In the genomic region with DNA sequence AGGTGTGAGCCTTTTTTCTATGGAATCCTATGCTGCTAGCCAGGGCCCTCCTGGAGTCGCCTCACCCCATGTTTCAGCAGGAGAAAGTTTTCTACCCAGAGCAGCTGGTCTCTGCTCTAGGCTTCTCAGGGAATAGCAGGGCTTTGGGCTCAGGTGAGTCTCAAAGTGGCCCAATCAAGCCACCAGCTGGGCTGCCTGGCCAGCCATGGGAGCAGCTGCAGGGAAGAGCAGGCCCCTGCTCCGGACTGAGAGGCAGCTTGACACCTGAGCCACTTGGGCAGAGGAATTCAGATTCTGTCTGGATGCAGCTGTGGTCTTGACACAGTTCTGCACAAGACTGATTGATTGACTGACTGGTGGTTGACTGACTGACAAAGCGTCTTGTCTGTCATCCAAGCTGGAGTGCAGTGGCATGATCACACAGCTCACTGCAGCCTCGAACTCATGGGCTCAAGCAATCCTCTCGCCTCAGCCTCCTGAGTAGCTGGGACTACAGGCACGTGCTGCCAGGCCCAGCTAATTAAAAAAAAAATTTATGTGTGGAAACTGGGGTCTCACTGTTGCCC, we compare ENCODE assay signal across 27 cellular contexts.
"Had no signal": no experiment of that assay in that cellular context is flagged by ENCODE, and none has a peak within 500 bp of the region (broad histone marks: within the 10 kb centered on the region; RNA-seq: fewer than 3 reads in every experiment).

No MANE protein-coding gene starts in this region.

- H3K27me3 ChIP-seq: ascending aorta, testis, upper lobe of left lung had no signal

- ATAC-seq: activated CD8-positive, alpha-beta memory T cell treated with anti-CD3 and anti-CD28 coated beads, Interleukin-2, amount 10 ng/mL, durations not matched to agents 7 days and 5 days; esophagus mucosa; natural killer cell treated with Interleukin-12 subunit alpha and Interleukin-12 subunit beta and Interleukin-15 and Interleukin-18, amount 100 ng/mL, for 72 hours; sciatic nerve; stimulated activated naive B cell treated with anti-CD40 and anti-IgM and Interleukin-4, amounts not matched to agents 10 μg/mL and 1 μg/mL and 100 μg/mL, for 72 hours had no signal

- H3K27me3 Mint-ChIP-seq: activated B cell treated with CpG ODN at 0.5 μM for 24 hours; activated CD4-positive, alpha-beta memory T cell treated with anti-CD3 and anti-CD28 coated beads for 36 hours; activated CD8-positive, alpha-beta memory T cell treated with anti-CD3 and anti-CD28 coated beads, Interleukin-2, amount 10 ng/mL, durations not matched to agents 7 days and 5 days; activated naive CD4-positive, alpha-beta T cell treated with anti-CD3 and anti-CD28 coated beads, Interleukin-2, amount 50 U/mL, for 24 hours; natural killer cell treated with Interleukin-12 subunit alpha and Interleukin-12 subunit beta and Interleukin-15 and Interleukin-18, amount 100 ng/mL, for 72 hours; stimulated activated naive B cell treated with anti-CD40 and anti-IgM and Interleukin-4, amounts not matched to agents 10 μg/mL and 1 μg/mL and 100 μg/mL, for 72 hours had no signal

- H3K9me3 ChIP-seq: ascending aorta, left ventricle myocardium inferior, testis, upper lobe of left lung had no signal

- H3K9me3 Mint-ChIP-seq: activated B cell treated with CpG ODN at 0.5 μM for 24 hours; activated CD4-positive, alpha-beta memory T cell treated with anti-CD3 and anti-CD28 coated beads for 36 hours; activated naive CD4-positive, alpha-beta T cell treated with anti-CD3 and anti-CD28 coated beads, Interleukin-2, amount 50 U/mL, for 24 hours; natural killer cell treated with Interleukin-12 subunit alpha and Interleukin-12 subunit beta and Interleukin-15 and Interleukin-18, amount 100 ng/mL, for 72 hours; stimulated activated naive B cell treated with anti-CD40 and anti-IgM and Interleukin-4, amounts not matched to agents 10 μg/mL and 1 μg/mL and 100 μg/mL, for 72 hours had no signal

- H3K4me3 ChIP-seq: ascending aorta, left ventricle myocardium inferior, testis, upper lobe of left lung had no signal

- DNase-seq: activated B cell treated with CpG ODN at 0.5 μM for 24 hours; activated CD4-positive, alpha-beta memory T cell treated with anti-CD3 and anti-CD28 coated beads for 36 hours; activated CD4-positive, alpha-beta T cell treated with anti-CD3 and anti-CD28 coated beads for 4 hours; activated CD8-positive, alpha-beta memory T cell treated with anti-CD3 and anti-CD28 coated beads, Interleukin-2, amount 10 ng/mL, durations not matched to agents 7 days and 5 days; activated gamma-delta T cell; activated T-cell treated with anti-CD3 and anti-CD28 coated beads for 4 hours; central memory CD4-positive, alpha-beta T cell; effector memory CD4-positive, alpha-beta T cell; foreskin melanocyte; glutamatergic neuron; hippocampal formation; kidney glomerular epithelial cell; left ventricle myocardium inferior; mammary epithelial cell; midbrain; nucleus accumbens; stimulated activated CD4-positive, alpha-beta T cell treated with anti-CD3 and anti-CD28 coated beads, Interleukin-2, amount 100 ng/mL, for 48 hours; stimulated activated CD8-positive, alpha-beta memory T cell treated with anti-CD3 and anti-CD28 coated beads, Interleukin-4, amount 100 ng/mL, for 48 hours; stimulated activated naive B cell treated with anti-CD40 and anti-IgM and Interleukin-4, amounts not matched to agents 10 μg/mL and 1 μg/mL and 100 μg/mL, for 72 hours; T1000; testis; upper lobe of left lung had no signal

- H3K36me3 Mint-ChIP-seq: activated CD4-positive, alpha-beta memory T cell treated with anti-CD3 and anti-CD28 coated beads for 36 hours; natural killer cell treated with Interleukin-12 subunit alpha and Interleukin-12 subunit beta and Interleukin-15 and Interleukin-18, amount 100 ng/mL, for 72 hours had no signal

- H3K27ac ChIP-seq: ascending aorta, left ventricle myocardium inferior, testis, upper lobe of left lung had no signal

- H3K27ac Mint-ChIP-seq: activated B cell treated with CpG ODN at 0.5 μM for 24 hours; activated CD4-positive, alpha-beta memory T cell treated with anti-CD3 and anti-CD28 coated beads for 36 hours; activated CD8-positive, alpha-beta memory T cell treated with anti-CD3 and anti-CD28 coated beads, Interleukin-2, amount 10 ng/mL, durations not matched to agents 7 days and 5 days; activated naive CD4-positive, alpha-beta T cell treated with anti-CD3 and anti-CD28 coated beads, Interleukin-2, amount 50 U/mL, for 24 hours; natural killer cell treated with Interleukin-12 subunit alpha and Interleukin-12 subunit beta and Interleukin-15 and Interleukin-18, amount 100 ng/mL, for 72 hours; stimulated activated naive B cell treated with anti-CD40 and anti-IgM and Interleukin-4, amounts not matched to agents 10 μg/mL and 1 μg/mL and 100 μg/mL, for 72 hours had no signal

- H3K4me3 Mint-ChIP-seq: activated B cell treated with CpG ODN at 0.5 μM for 24 hours; activated CD4-positive, alpha-beta memory T cell treated with anti-CD3 and anti-CD28 coated beads for 36 hours; activated CD8-positive, alpha-beta memory T cell treated with anti-CD3 and anti-CD28 coated beads, Interleukin-2, amount 10 ng/mL, durations not matched to agents 7 days and 5 days; activated naive CD4-positive, alpha-beta T cell treated with anti-CD3 and anti-CD28 coated beads, Interleukin-2, amount 50 U/mL, for 24 hours; natural killer cell treated with Interleukin-12 subunit alpha and Interleukin-12 subunit beta and Interleukin-15 and Interleukin-18, amount 100 ng/mL, for 72 hours; stimulated activated naive B cell treated with anti-CD40 and anti-IgM and Interleukin-4, amounts not matched to agents 10 μg/mL and 1 μg/mL and 100 μg/mL, for 72 hours had no signal
